ENCODE assay signal across 26 cellular contexts in the genomic region with DNA sequence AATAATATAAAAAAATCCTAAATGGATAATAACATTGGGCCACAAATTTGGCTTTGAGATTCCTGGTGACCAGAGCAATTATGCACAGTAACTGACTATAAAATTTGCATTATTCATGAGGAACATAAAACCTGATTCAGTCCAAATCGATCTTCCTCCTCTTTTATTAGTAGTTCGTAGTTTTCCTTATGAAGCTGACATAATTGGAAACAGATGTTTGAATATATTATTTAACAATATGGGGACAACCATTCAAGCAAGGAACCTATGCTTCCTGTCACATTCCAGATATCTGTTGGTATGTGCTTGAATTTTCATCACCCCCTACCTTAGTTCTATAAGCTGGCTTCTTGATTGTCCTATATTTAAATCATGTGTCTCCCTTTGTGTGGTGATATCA. TPM values are rescaled to one million over a fixed set of nuclear protein-coding genes. Genes with fewer than 3 reads are reported as not detected.
DNase-seq lines count a peak whose midpoint lies in the region; ATAC-seq, FAIRE-seq and TF ChIP-seq lines count a peak whose summit lies in the region.
"Had no signal": no experiment of that assay in that cellular context is flagged by ENCODE, and none has a peak within 500 bp of the region (broad histone marks: within the 10 kb centered on the region; RNA-seq: fewer than 3 reads in every experiment).

No MANE protein-coding gene starts in this region.

- no peak for FAIRE-seq in RCC 7860 (lab: Jason Lieb, UNC)
- FAIRE-seq: A549, GM12878, GM12892, GM18507 had no signal

- H3K9ac ChIP-seq in SK-N-SH: no peak overlapping the region
- H3K9ac ChIP-seq in SK-N-MC (ENCODE audit: insufficient read length): no peak overlapping the region
- H3K9ac ChIP-seq: BLaER1 had no signal

- no peaks in the 10 kb centered on the region for H3K9me2 ChIP-seq in SK-N-SH

- CTCF ChIA-PET in SK-N-SH (lab: Yijun Ruan, JAX): interaction anchor here (2.3 to 2.9 kb wide), 2 partner anchors 29 to 34 kb away, joined by 7 to 14 read pairs; partner anchors contain the start of gene CCDC175

- H3K9me3 ChIP-seq in SK-N-SH: no peaks in the 10 kb centered on the region
- no peaks in the 10 kb centered on the region for H3K9me3 ChIP-seq in SK-N-MC (ENCODE audit: low read depth, low read length)
- H3K9me3 ChIP-seq: A549, BE2C, BLaER1 had no signal

- no peak for TF ChIP-seq RAD21 in SK-N-SH (IDR thresholded peaks at IDR 0.05; ENCODE audit: low read length)

- H3K36me3 ChIP-seq in SK-N-SH (replicated peaks in 1 of 2; ENCODE audit: control insufficient read depth in 1 of 2, insufficient read depth in 2 of 2, low read length in 1 of 2): no peaks in the 10 kb centered on the region
- H3K36me3 ChIP-seq in SK-N-MC (ENCODE audit: insufficient read depth, low read length): no peaks in the 10 kb centered on the region
- H3K36me3 ChIP-seq: BE2C, BLaER1 had no signal

- H3K4me2 ChIP-seq in SK-N-SH: no peak overlapping the region
- H3K4me2 ChIP-seq: A549, BLaER1 had no signal

- no peak overlapping the region for H3K27ac ChIP-seq in SK-N-SH (ENCODE audit: low read depth in 2 of 2, low read length in 1 of 2)
- peak overlapping the region; percentile 87 for H3K27ac ChIP-seq in SK-N-MC
- H3K27ac ChIP-seq: 22Rv1, A549, BLaER1 had no signal

- no peak overlapping the region for H2AFZ ChIP-seq in SK-N-SH (ENCODE audit: low read depth)

- no peak overlapping the region for H3K4me3 ChIP-seq in SK-N-SH (ENCODE audit: low read depth in 2 of 2, low read length in 1 of 2)
- H3K4me3 ChIP-seq in SK-N-MC: peak overlapping the region; percentile 55
- H3K4me3 ChIP-seq: A549, BLaER1, GM12878 had no signal

- H3K4me1 ChIP-seq in SK-N-SH (ENCODE audit: control insufficient read depth in 1 of 2, insufficient read depth in 2 of 2, low read depth in 1 of 2, low read length in 1 of 2): no peaks in the 10 kb centered on the region; a peak in 1 of 4 replicates
- H3K4me1 ChIP-seq: A549, BE2C, BLaER1 had no signal

- H3F3A ChIP-seq in SK-N-SH (replicated peaks; ENCODE audit: insufficient read depth): no peaks in the 10 kb centered on the region

- POLR2A ChIA-PET in SK-N-SH (lab: Yijun Ruan, JAX): no interaction called here

- DNase-seq in SK-N-SH (no peak), SK-N-MC (ENCODE audit: low read depth, low spot score) (peak; percentile 63), RCC 7860 (ENCODE audit: low spot score) (no peak)
- DNase-seq: ACHN; BE2C; CD4-positive, alpha-beta memory T cell; CD4-positive, CD25-positive, alpha-beta regulatory T cell; CD8-positive, alpha-beta memory T cell; COR-L47; DMS 273 treated with DMSO at 0.1 percent for 48 hours; DMS153; DMS53; DMS79; DND-41; EL; GDM1 had no signal

- 48% methylated on average over 2 of the region's 2 CpGs for WGBS in SK-N-SH (ENCODE audit: low lambda C conversion rate)

- ATAC-seq in SK-N-SH treated with all-trans-retinoic acid at 6 μM for 48 hours (no peak), GM21367 (IDR thresholded peaks at IDR 0.05; ENCODE audit: unreplicated experiment) (no peak)
- ATAC-seq: A549, GM12878 had no signal

- no peaks in the 10 kb centered on the region for H3K79me2 ChIP-seq in SK-N-SH (ENCODE audit: insufficient read depth)

- no peak for TF ChIP-seq CTCF in SK-N-SH (IDR thresholded peaks at IDR 0.05)

- H3K27me3 ChIP-seq in SK-N-SH (ENCODE audit: insufficient read depth): no peaks in the 10 kb centered on the region; the same call in 1 of the 2 replicates
- H3K27me3 ChIP-seq: BE2C, BLaER1 had no signal

- TF ChIP-seq EP300 in SK-N-SH (IDR thresholded peaks at IDR 0.05; ENCODE audit: borderline replicate concordance in 1 of 2, low read depth in 1 of 2, low read length in 1 of 2): no peak

- H4K20me1 ChIP-seq in SK-N-SH (ENCODE audit: insufficient read depth): no peaks in the 10 kb centered on the region
- H4K20me1 ChIP-seq: BLaER1 had no signal

TF ChIP-seq in SK-N-SH, 30 proteins besides CTCF, POLR2A, EP300 and RAD21:
- TF ChIP-seq TCF12 (IDR thresholded peaks at IDR 0.05): 0 out of 2 replicates have a peak, but pooled peaks have one; percentile 7
- no peak for TF ChIP-seq FOSL2 (IDR thresholded peaks at IDR 0.05; ENCODE audit: borderline replicate concordance, low read depth)
- TF ChIP-seq USF1 (IDR thresholded peaks at IDR 0.05; ENCODE audit: borderline replicate concordance, low read depth): no peak
- TF ChIP-seq POLR2AphosphoS5 (IDR thresholded peaks at IDR 0.05; ENCODE audit: low read depth, low read length): no peak
- TF ChIP-seq SMC3 (IDR thresholded peaks at IDR 0.05; ENCODE audit: low read depth, low read length): no peak
- no peak for TF ChIP-seq EZH2phosphoT487 (IDR thresholded peaks at IDR 0.05; ENCODE audit: borderline replicate concordance, low read depth)
- TF ChIP-seq RCOR1 (IDR thresholded peaks at IDR 0.05; ENCODE audit: low read length): no peak
- TF ChIP-seq TAF1 (IDR thresholded peaks at IDR 0.05; ENCODE audit: borderline replicate concordance, low read depth, low read length): no peak
- TF ChIP-seq FOXM1 (IDR thresholded peaks at IDR 0.05; ENCODE audit: low read depth): no peak
TF ChIP-seq in SK-N-SH: peak in this region for 1.

TF ChIP-seq in SK-N-SH treated with all-trans-retinoic acid at 6 μM for 48 hours, 23 proteins besides CTCF, POLR2A, EP300 and RAD21 (continues in another document):
- TF ChIP-seq OSR1 (CRISPR knock-in tag; IDR thresholded peaks at IDR 0.05) (no peak), GLIS3 (CRISPR knock-in tag; IDR thresholded peaks at IDR 0.05) (no peak), ZFP30 (CRISPR knock-in tag; IDR thresholded peaks at IDR 0.05) (no peak), SNAI2 (CRISPR knock-in tag; IDR thresholded peaks at IDR 0.05) (no peak), ZNF8 (CRISPR knock-in tag; IDR thresholded peaks at IDR 0.05) (no peak), PPARA (CRISPR knock-in tag; IDR thresholded peaks at IDR 0.05; ENCODE audit: borderline replicate concordance) (no peak), TOX (CRISPR knock-in tag; IDR thresholded peaks at IDR 0.05; ENCODE audit: borderline replicate concordance) (no peak), ARNTL (CRISPR knock-in tag; IDR thresholded peaks at IDR 0.05; ENCODE audit: borderline replicate concordance, low read depth) (no peak), ZNF70 (CRISPR knock-in tag; IDR thresholded peaks at IDR 0.05) (no peak), POU6F1 (CRISPR knock-in tag; IDR thresholded peaks at IDR 0.05; ENCODE audit: borderline replicate concordance, low read depth) (no peak), TCF4 (CRISPR knock-in tag; IDR thresholded peaks at IDR 0.05; ENCODE audit: borderline replicate concordance) (no peak)
- TF ChIP-seq, protein P1, sequence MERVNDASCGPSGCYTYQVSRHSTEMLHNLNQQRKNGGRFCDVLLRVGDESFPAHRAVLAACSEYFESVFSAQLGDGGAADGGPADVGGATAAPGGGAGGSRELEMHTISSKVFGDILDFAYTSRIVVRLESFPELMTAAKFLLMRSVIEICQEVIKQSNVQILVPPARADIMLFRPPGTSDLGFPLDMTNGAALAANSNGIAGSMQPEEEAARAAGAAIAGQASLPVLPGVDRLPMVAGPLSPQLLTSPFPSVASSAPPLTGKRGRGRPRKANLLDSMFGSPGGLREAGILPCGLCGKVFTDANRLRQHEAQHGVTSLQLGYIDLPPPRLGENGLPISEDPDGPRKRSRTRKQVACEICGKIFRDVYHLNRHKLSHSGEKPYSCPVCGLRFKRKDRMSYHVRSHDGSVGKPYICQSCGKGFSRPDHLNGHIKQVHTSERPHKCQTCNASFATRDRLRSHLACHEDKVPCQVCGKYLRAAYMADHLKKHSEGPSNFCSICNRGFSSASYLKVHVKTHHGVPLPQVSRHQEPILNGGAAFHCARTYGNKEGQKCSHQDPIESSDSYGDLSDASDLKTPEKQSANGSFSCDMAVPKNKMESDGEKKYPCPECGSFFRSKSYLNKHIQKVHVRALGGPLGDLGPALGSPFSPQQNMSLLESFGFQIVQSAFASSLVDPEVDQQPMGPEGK (CRISPR knock-in tag; IDR thresholded peaks at IDR 0.05; ENCODE audit: borderline replicate concordance): no peak

RNA-seq across cellular contexts. Expression of gene CCDC175, which starts 34.9 kb away (rescaled TPM):
- not detected in 2 replicates for polyA plus RNA-seq in SK-N-SH (2012; rRNA removed)
- not detected in 2 replicates for polyA plus RNA-seq in SK-N-SH (2012; cell fraction: cytosol; rRNA removed)
- not detected in 2 replicates for polyA plus RNA-seq in SK-N-SH (2012; cell fraction: nucleus; rRNA removed)
- polyA plus RNA-seq: A549; AG04450; CD14-positive monocyte; CD4-positive, alpha-beta memory T cell; CD4-positive, CD25-positive, alpha-beta regulatory T cell; CD8-positive, alpha-beta memory T cell; GM12878 had no signal

RNA-seq across cellular contexts. Expression of gene JKAMP, which starts 57.4 kb away (rescaled TPM):
- 95.4 and 146 TPM in 2 replicates for polyA plus RNA-seq in SK-N-SH (2012; rRNA removed)
- polyA plus RNA-seq in SK-N-SH (2012; cell fraction: cytosol; rRNA removed): 133 and 160 TPM in 2 replicates
- 97.0 and 184 TPM in 2 replicates for polyA plus RNA-seq in SK-N-SH (2012; cell fraction: nucleus; rRNA removed)

RNA-seq across cellular contexts. Expression of gene L3HYPDH, which starts 57.5 kb away (rescaled TPM):
- 66.2 and 120 TPM in 2 replicates for polyA plus RNA-seq in SK-N-SH (2012; rRNA removed)
- 32.0 and 34.4 TPM in 2 replicates for polyA plus RNA-seq in SK-N-SH (2012; cell fraction: cytosol; rRNA removed)
- polyA plus RNA-seq in SK-N-SH (2012; cell fraction: nucleus; rRNA removed): 242 and 548 TPM in 2 replicates
